In genomic region chr13:98370261-98370660, GRCh38 we compare ENCODE assay signal across 15 cellular contexts.
"Had no signal": no experiment of that assay in that cellular context is flagged by ENCODE, and none has a peak within 500 bp of the region (broad histone marks: within the 10 kb centered on the region; RNA-seq: fewer than 3 reads in every experiment).

No MANE protein-coding gene starts in this region.

- DNase-seq: activated CD4-positive, alpha-beta T cell treated with anti-CD3 and anti-CD28 coated beads for 1 hour; activated CD4-positive, alpha-beta T cell treated with anti-CD3 and anti-CD28 coated beads, Interleukin-2, amount 50 U/mL, for 48 hours; activated naive CD4-positive, alpha-beta T cell treated with anti-CD3 and anti-CD28 coated beads, Interleukin-2, amount 10 ng/mL, durations not matched to agents 7 days and 5 days; caudate nucleus; effector CD4-positive, alpha-beta T cell; head of caudate nucleus; kidney glomerular epithelial cell; left ventricle myocardium superior; posterior cingulate gyrus; small intestine; stimulated activated CD4-positive, alpha-beta T cell treated with anti-CD3 and anti-CD28 coated beads, Interleukin-4, amount 100 ng/mL, for 24 hours; stimulated activated naive CD4-positive, alpha-beta T cell; T-helper 9 cell had no signal

- H3K4me3 ChIP-seq: ascending aorta, SK-N-MC had no signal

- H3K27ac ChIP-seq: ascending aorta, SK-N-MC had no signal

- H3K36me3 ChIP-seq: ascending aorta had no signal

- H3K27me3 ChIP-seq: ascending aorta had no signal
